16 cellular contexts compared by ENCODE assay signal in the genomic region with DNA sequence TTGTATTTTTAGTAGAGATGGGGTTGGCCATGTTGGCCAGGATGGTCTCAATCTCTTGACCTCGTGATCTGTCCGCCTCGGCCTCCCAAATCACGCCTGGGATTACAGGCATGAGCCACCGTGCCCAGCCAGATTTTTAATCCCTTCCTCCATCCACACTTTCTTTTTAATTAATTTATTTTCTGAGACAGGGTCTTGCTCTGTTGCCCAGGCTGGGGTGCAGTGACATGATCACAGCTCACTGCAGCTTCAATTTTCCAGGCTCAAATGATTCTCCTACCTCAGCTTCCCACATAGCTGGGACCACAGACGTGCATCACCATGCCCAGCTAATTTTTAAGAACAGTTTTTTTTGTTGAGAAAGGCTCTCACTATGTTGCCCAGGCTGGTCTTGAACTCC. TPM values are rescaled to one million over a fixed set of nuclear protein-coding genes. Genes with fewer than 3 reads are reported as not detected.
A peak's percentile ranks its signal among the peaks of the same experiment; 100 is the strongest.
DNase-seq lines count a peak whose midpoint lies in the region; ATAC-seq, FAIRE-seq and TF ChIP-seq lines count a peak whose summit lies in the region.
"Had no signal": no experiment of that assay in that cellular context is flagged by ENCODE, and none has a peak within 500 bp of the region (broad histone marks: within the 10 kb centered on the region; RNA-seq: fewer than 3 reads in every experiment).

No MANE protein-coding gene starts in this region.

- TF ChIP-seq CTCF in KMS-11 (conservative IDR thresholded peaks at IDR 0.05; ENCODE audit: low read depth, low read length) (no peak), K562 (IDR thresholded peaks at IDR 0.05 in 2 of 3, conservative IDR thresholded peaks at IDR 0.05 in 1 of 3; ENCODE audit: insufficient read depth in 2 of 3, low read depth in 1 of 3, low read length in 3 of 3) (no peak), neural crest cell (conservative IDR thresholded peaks at IDR 0.05) (no peak)

- no TSS peak for BruUV-seq in K562 (replicated peaks; lab: Mats Ljungman, UMichigan)

- TF ChIP-seq EP300 in K562 (IDR thresholded peaks at IDR 0.05; ENCODE audit: low read length), result no peak

- H3K36me3 Mint-ChIP-seq in CD4-positive, CD25-positive, alpha-beta regulatory T cell, result peaks cover 18% of the 10 kb centered on the region
- peaks cover 11% of the 10 kb centered on the region for H3K36me3 Mint-ChIP-seq in neural crest cell (ENCODE audit: low read depth)
- no peaks in the 10 kb centered on the region for H3K36me3 Mint-ChIP-seq in activated naive CD8-positive, alpha-beta T cell treated with anti-CD3 and anti-CD28 coated beads for 36 hours

- H3K27ac ChIP-seq in CD4-positive, CD25-positive, alpha-beta regulatory T cell (ENCODE audit: insufficient read depth, low read length, poor library complexity, severe bottlenecking), result no peak overlapping the region
- H3K27ac ChIP-seq in KMS-11, result peak overlapping the region; percentile 77; the same call in 1 of the 2 replicates
- H3K27ac ChIP-seq in K562 (ENCODE audit: extremely low read depth, low read depth, low read length), result no peak overlapping the region
- H3K27ac ChIP-seq: BLaER1 treated with 17β-estradiol and CSF1 and Interleukin-3, amounts not matched to agents 10 nM and 100 nM; GM23248 had no signal

- peaks cover 33 to 53% (median 47%) of the 10 kb centered on the region in 4 donors for H3K4me1 Mint-ChIP-seq in CD4-positive, CD25-positive, alpha-beta regulatory T cell
- H3K4me1 Mint-ChIP-seq in neural crest cell, result peaks cover 18% of the 10 kb centered on the region
- peaks cover 36% of the 10 kb centered on the region for H3K4me1 Mint-ChIP-seq in activated naive CD8-positive, alpha-beta T cell treated with anti-CD3 and anti-CD28 coated beads for 36 hours

- FAIRE-seq in K562 (lab: Jason Lieb, UNC), result no peak
- FAIRE-seq: D721Med had no signal

- no peak for TF ChIP-seq RAD21 in K562 (CRISPR knock-in tag; conservative IDR thresholded peaks at IDR 0.05 in 1 of 2, IDR thresholded peaks at IDR 0.05 in 1 of 2)

- no peak overlapping the region for H3K4me3 ChIP-seq in CD4-positive, CD25-positive, alpha-beta regulatory T cell (ENCODE audit: low read depth, low read length)
- H3K4me3 ChIP-seq in KMS-11 (IDR thresholded peaks at IDR 0.05; ENCODE audit: insufficient read depth, low read depth, low read length) (no peak overlapping the region), K562 (no peak overlapping the region)
- H3K4me3 ChIP-seq: BLaER1 treated with 17β-estradiol and CSF1 and Interleukin-3, amounts not matched to agents 10 nM and 100 nM; GM23248 had no signal

- no peak for ATAC-seq in CD4-positive, CD25-positive, alpha-beta regulatory T cell (ENCODE audit: low read depth in 2 of 2)
- ATAC-seq in K562 (no peak), HG03354 (IDR thresholded peaks at IDR 0.05; ENCODE audit: poor library complexity, severe bottlenecking, unreplicated experiment) (no peak), GM19467 (IDR thresholded peaks at IDR 0.05; ENCODE audit: unreplicated experiment) (no peak)
- ATAC-seq: CD8-positive, alpha-beta T cell had no signal

- CTCF ChIA-PET in K562 (lab: Yijun Ruan, JAX; ENCODE audit: low intra/inter-chr PET ratio), result no interaction called here

- POLR2A ChIA-PET in K562 (lab: Yijun Ruan, JAX), result no interaction called here

- no peaks in the 10 kb centered on the region for H3K27me3 ChIP-seq in CD4-positive, CD25-positive, alpha-beta regulatory T cell (ENCODE audit: control insufficient read depth, insufficient read depth, low read length)
- H3K27me3 ChIP-seq in KMS-11 (ENCODE audit: insufficient read depth, low read depth) (no peaks in the 10 kb centered on the region), K562 (ENCODE audit: control insufficient read depth in 2 of 2, insufficient read depth in 2 of 2, low read length in 2 of 2) (no peaks in the 10 kb centered on the region)
- H3K27me3 ChIP-seq: BLaER1 treated with 17β-estradiol and CSF1 and Interleukin-3, amounts not matched to agents 10 nM and 100 nM had no signal

- H3K9me3 Mint-ChIP-seq in CD4-positive, CD25-positive, alpha-beta regulatory T cell, result no peaks in the 10 kb centered on the region
- H3K9me3 Mint-ChIP-seq in neural crest cell, result no peaks in the 10 kb centered on the region
- no peaks in the 10 kb centered on the region for H3K9me3 Mint-ChIP-seq in activated naive CD8-positive, alpha-beta T cell treated with anti-CD3 and anti-CD28 coated beads for 36 hours
- H3K9me3 Mint-ChIP-seq: CD8-positive, alpha-beta T cell had no signal

- H3K4me3 Mint-ChIP-seq in CD4-positive, CD25-positive, alpha-beta regulatory T cell, result no peak overlapping the region
- H3K4me3 Mint-ChIP-seq in neural crest cell, result no peak overlapping the region
- H3K4me3 Mint-ChIP-seq in activated naive CD8-positive, alpha-beta T cell treated with anti-CD3 and anti-CD28 coated beads for 36 hours, result no peak overlapping the region
- H3K4me3 Mint-ChIP-seq: CD8-positive, alpha-beta T cell had no signal

- peaks cover 73% of the 10 kb centered on the region for H3K79me2 ChIP-seq in KMS-11 (ENCODE audit: insufficient read depth, low read depth)
- H3K79me2 ChIP-seq in K562 (ENCODE audit: control insufficient read depth, insufficient read depth, low read length), result peaks cover 77% of the 10 kb centered on the region

- H2AFZ ChIP-seq in KMS-11 (ENCODE audit: low read depth) (no peak overlapping the region), K562 (ENCODE audit: low read depth, low read length) (no peak overlapping the region)
- H2AFZ ChIP-seq: GM23248 had no signal

- intact Hi-C loops in K562 (cut with micrococcal nuclease), result no loop called here

- peak overlapping the region; percentile 76 for H3K4me2 ChIP-seq in KMS-11
- no peak overlapping the region for H3K4me2 ChIP-seq in K562 (ENCODE audit: insufficient read depth, low read length)

- H3K36me3 ChIP-seq in CD4-positive, CD25-positive, alpha-beta regulatory T cell (ENCODE audit: control insufficient read depth, insufficient read depth, low read length), result peaks cover 32% of the 10 kb centered on the region
- H3K36me3 ChIP-seq in KMS-11 (ENCODE audit: insufficient read depth) (no peaks in the 10 kb centered on the region), K562 (ENCODE audit: control insufficient read depth, insufficient read depth, low read length) (peaks cover 33% of the 10 kb centered on the region)

- H3K9ac ChIP-seq in KMS-11 (no peak overlapping the region), K562 (ENCODE audit: insufficient read depth in 1 of 2, low read depth in 2 of 2, low read length in 2 of 2) (no peak overlapping the region; a peak in 1 of 4 replicates)
- H3K9ac ChIP-seq: BLaER1 treated with 17β-estradiol and CSF1 and Interleukin-3, amounts not matched to agents 10 nM and 100 nM; GM23248 had no signal

- no peaks in the 10 kb centered on the region for H3K9me1 ChIP-seq in K562 (ENCODE audit: control insufficient read depth, insufficient read depth, low read length)

- in situ Hi-C loops in K562 (cut with MboI), result no loop called here

- H3K27ac Mint-ChIP-seq in CD4-positive, CD25-positive, alpha-beta regulatory T cell, result peak overlapping the region in 2 of 3 donors; percentile 15 to 76
- H3K27ac Mint-ChIP-seq in neural crest cell (ENCODE audit: unreplicated experiment), result peak overlapping the region; percentile 19
- H3K27ac Mint-ChIP-seq in activated naive CD8-positive, alpha-beta T cell treated with anti-CD3 and anti-CD28 coated beads for 36 hours, result no peak overlapping the region

- TF ChIP-seq POLR2A in K562 (conservative IDR thresholded peaks at IDR 0.05), result no peak

- peaks cover 19% of the 10 kb centered on the region for H3K4me1 ChIP-seq in CD4-positive, CD25-positive, alpha-beta regulatory T cell (ENCODE audit: control insufficient read depth, insufficient read depth, low read length, poor library complexity, severe bottlenecking)
- H3K4me1 ChIP-seq in KMS-11 (ENCODE audit: low read depth, poor library complexity, severe bottlenecking), result peaks cover 56% of the 10 kb centered on the region
- H3K4me1 ChIP-seq in K562 (replicated peaks in 1 of 2; ENCODE audit: control insufficient read depth in 2 of 2, insufficient read depth in 2 of 2, low read length in 2 of 2), result peaks cover 3 to 17% of the 10 kb centered on the region in 2 experiments; a peak in 2 of 5 replicates

- H3K9me3 ChIP-seq in CD4-positive, CD25-positive, alpha-beta regulatory T cell (ENCODE audit: control insufficient read depth in 2 of 2, low read length in 2 of 2), result no peaks in the 10 kb centered on the region
- H3K9me3 ChIP-seq in K562 (replicated peaks; ENCODE audit: control insufficient read depth, insufficient read depth, low read depth, low read length), result no peaks in the 10 kb centered on the region
- H3K9me3 ChIP-seq: BLaER1 treated with 17β-estradiol and CSF1 and Interleukin-3, amounts not matched to agents 10 nM and 100 nM had no signal

- H4K20me1 ChIP-seq in KMS-11 (ENCODE audit: insufficient read depth) (no peaks in the 10 kb centered on the region; the same call in 1 of the 2 replicates), K562 (replicated peaks; ENCODE audit: control insufficient read depth, insufficient read depth, low read length) (peaks cover 13% of the 10 kb centered on the region; the same call in 1 of the 2 replicates)

- WGBS in K562 (ENCODE audit: insufficient coverage, low coverage, missing lambda C conversion rate), result 88% methylated on average over 6 of the region's 6 CpGs

- no peaks in the 10 kb centered on the region for H3K27me3 Mint-ChIP-seq in CD4-positive, CD25-positive, alpha-beta regulatory T cell
- H3K27me3 Mint-ChIP-seq in neural crest cell (ENCODE audit: low read depth), result no peaks in the 10 kb centered on the region
- H3K27me3 Mint-ChIP-seq in activated naive CD8-positive, alpha-beta T cell treated with anti-CD3 and anti-CD28 coated beads for 36 hours, result no peaks in the 10 kb centered on the region

- DNase-seq in CD4-positive, CD25-positive, alpha-beta regulatory T cell, result no peak
- DNase-seq in K562 (ENCODE audit: extremely low read depth in 1 of 4, low spot score in 3 of 4) (no peak), neural crest cell (ENCODE audit: low read depth, low spot score) (no peak)
- no peak for DNase-seq in activated naive CD8-positive, alpha-beta T cell treated with anti-CD3 and anti-CD28 coated beads for 36 hours
- DNase-seq in activated CD4-positive, CD25-positive, alpha-beta regulatory T cell treated with anti-CD3 and anti-CD28 coated beads, Interleukin-2, amount 50 U/mL, for 72 hours, result no peak
- DNase-seq: ACHN; CD8-positive, alpha-beta T cell; COR-L47; GF-D8; GM23248; H7 had no signal

RNA-seq across cellular contexts. Expression of a gene that starts 43.6 kb away (rescaled TPM):
- 133 TPM for total RNA-seq in CD4-positive, CD25-positive, alpha-beta regulatory T cell
- polyA plus RNA-seq in CD4-positive, CD25-positive, alpha-beta regulatory T cell, result 10 to 100 TPM; 54.1 to 73.5 (median 66.3) TPM
- total RNA-seq in K562 (2011; cell fraction: chromatin; rRNA removed; ENCODE audit: low replicate concordance), result 242 and 294 TPM in 2 replicates
- 149 and 152 TPM in 2 replicates for total RNA-seq in K562 (2011; cell fraction: nucleolus; rRNA removed)
- 183 and 224 TPM in 2 replicates for total RNA-seq in K562 (2011; cell fraction: nucleoplasm; rRNA removed)
- total RNA-seq in K562 (2014; rRNA removed) (74.5 and 104 TPM in 2 replicates), K562 (2014; rRNA removed; fragmentation: Illumina TruSeq; extraction: Trizol) (91.4 and 95.2 TPM in 2 replicates), K562 (2015; rRNA removed; fragmentation: Illumina TruSeq; extraction: Trizol) (92.6 and 97.5 TPM in 2 replicates), K562 (2021) (78.3 and 83.2 TPM in 2 replicates), neural crest cell (123 and 124 TPM in 2 replicates)
- polyA plus RNA-seq in K562 (2011; rRNA removed) (155 and 183 TPM in 2 replicates), K562 (2014; fragmentation: Illumina TruSeq; extraction: Trizol) (95.5 and 106 TPM in 2 replicates), K562 (2014; fragmentation: Nextera tagmentation; extraction: Ambion mirVana) (10 to 100 TPM; 28.0 to 32.3 TPM), K562 (2014; rRNA removed) (85.6 and 96.8 TPM in 2 replicates)
- 124 and 134 TPM in 2 replicates for polyA plus RNA-seq in K562 (2011; cell fraction: cytosol; rRNA removed)
- polyA plus RNA-seq in K562 (2011; cell fraction: nucleus; rRNA removed), result 176 and 181 TPM in 2 replicates
- polyA plus RNA-seq in K562 (2012), result 61.9 and 70.8 TPM in 2 replicates
- 208 and 239 TPM in 2 replicates for polyA minus RNA-seq in K562 (2011; rRNA and poly(A)+ RNA removed)
- 66.7 and 92.6 TPM in 2 replicates for polyA minus RNA-seq in K562 (2011; cell fraction: cytosol; rRNA and poly(A)+ RNA removed)
- polyA minus RNA-seq in K562 (2011; cell fraction: nucleus; rRNA and poly(A)+ RNA removed), result 109 and 169 TPM in 2 replicates
- total RNA-seq in activated naive CD8-positive, alpha-beta T cell treated with anti-CD3 and anti-CD28 coated beads for 36 hours, result 10 to 100 TPM; 79.3 to 79.8 TPM
